In the genomic region with DNA sequence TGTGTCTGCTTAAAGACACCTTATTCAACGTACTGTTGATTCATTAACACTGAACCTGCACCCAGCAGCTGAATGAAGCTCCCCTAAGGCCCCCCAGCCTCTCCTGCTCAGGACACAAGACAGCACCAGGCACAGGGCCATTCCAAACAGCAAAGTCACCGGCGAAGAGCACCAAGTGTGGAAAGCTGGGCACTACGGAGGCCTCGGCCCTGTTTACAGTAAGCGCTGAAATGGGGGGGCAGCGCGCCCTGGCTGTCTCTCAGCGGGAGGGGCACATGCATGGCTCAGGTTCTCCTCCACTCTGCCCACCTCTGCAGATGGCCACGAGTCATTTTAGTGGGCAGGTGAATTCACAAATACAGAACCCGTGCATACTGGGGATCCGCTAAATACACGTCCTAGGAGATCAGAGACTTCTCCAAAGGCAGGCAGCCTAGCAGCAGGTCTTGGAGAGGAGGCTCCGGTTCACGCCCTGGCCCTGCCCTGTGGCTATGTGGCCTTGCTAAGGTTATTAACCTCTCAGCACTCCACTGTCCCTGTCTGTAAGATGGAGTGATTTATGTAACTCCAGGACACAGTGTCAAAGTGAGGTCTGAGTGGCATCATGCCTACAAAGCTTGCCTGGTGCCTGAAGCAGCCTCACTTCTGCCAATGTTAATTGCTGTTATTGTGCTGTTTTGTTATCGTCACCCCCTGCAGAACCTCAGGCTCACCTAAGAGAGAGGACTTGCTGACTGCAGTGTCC, we compare ENCODE assay signal across 18 cellular contexts.
DNase-seq lines count a peak whose midpoint lies in the region; ATAC-seq and TF ChIP-seq lines count a peak whose summit lies in the region.
"Had no signal": no experiment of that assay in that cellular context is flagged by ENCODE, and none has a peak within 500 bp of the region (broad histone marks: within the 10 kb centered on the region; RNA-seq: fewer than 3 reads in every experiment).

No MANE protein-coding gene starts in this region.

- H3K27me3 Mint-ChIP-seq in neural progenitor cell (ENCODE audit: insufficient read depth, low read depth): peaks cover 23% of the 10 kb centered on the region
- H3K27me3 Mint-ChIP-seq in endothelial cell (ENCODE audit: unreplicated experiment): peaks cover 1% of the 10 kb centered on the region

- H3K4me3 Mint-ChIP-seq in neural progenitor cell: no peak overlapping the region
- no peak overlapping the region for H3K4me3 Mint-ChIP-seq in endothelial cell (ENCODE audit: unreplicated experiment)
- H3K4me3 Mint-ChIP-seq: CD14-positive monocyte had no signal

- no peak overlapping the region for H3K27ac ChIP-seq in neural progenitor cell

- no peak overlapping the region for H3K9ac ChIP-seq in neural progenitor cell

- TF ChIP-seq CTCF in neural progenitor cell (IDR thresholded peaks at IDR 0.05) (no peak), endothelial cell (IDR thresholded peaks at IDR 0.05; ENCODE audit: unreplicated experiment) (no peak)

- no peaks in the 10 kb centered on the region for H3K27me3 ChIP-seq in neural progenitor cell
- H3K27me3 ChIP-seq: MG63 had no signal

- peaks cover 41% of the 10 kb centered on the region for H3K4me1 Mint-ChIP-seq in neural progenitor cell
- no peaks in the 10 kb centered on the region for H3K4me1 Mint-ChIP-seq in endothelial cell (ENCODE audit: unreplicated experiment)
- H3K4me1 Mint-ChIP-seq: CD14-positive monocyte had no signal

- no peaks in the 10 kb centered on the region for H3K79me2 ChIP-seq in neural progenitor cell (ENCODE audit: low read depth)

- H3F3A ChIP-seq in neural progenitor cell (ENCODE audit: low read depth): no peaks in the 10 kb centered on the region

- H3K4me3 ChIP-seq in neural progenitor cell: no peak overlapping the region
- H3K4me3 ChIP-seq: MG63 had no signal

- no peaks in the 10 kb centered on the region for H3K36me3 ChIP-seq in neural progenitor cell
- H3K36me3 ChIP-seq: MG63 had no signal

- H2AFZ ChIP-seq in neural progenitor cell (replicated peaks): no peak overlapping the region

- H3K36me3 Mint-ChIP-seq in neural progenitor cell: peaks cover 2% of the 10 kb centered on the region
- H3K36me3 Mint-ChIP-seq in endothelial cell (ENCODE audit: low read depth, unreplicated experiment): peaks cover 4% of the 10 kb centered on the region
- H3K36me3 Mint-ChIP-seq: CD14-positive monocyte had no signal

- no peak overlapping the region for H3K4me2 ChIP-seq in neural progenitor cell

- peak; percentile 35 for DNase-seq in activated CD8-positive, alpha-beta memory T cell treated with anti-CD3 and anti-CD28 coated beads for 24 hours
- DNase-seq in activated CD8-positive, alpha-beta memory T cell treated with anti-CD3 and anti-CD28 coated beads, Interleukin-2, amount 50 U/mL, for 48 hours: no peak
- DNase-seq in NCI-H1092 treated with DMSO at 0.1 percent for 48 hours (lab: John Stamatoyannopoulos, UW) (peak; percentile 37), ecto neural progenitor cell (ENCODE audit: low spot score) (peak; percentile 50), neural progenitor cell (ENCODE audit: low spot score) (no peak), HPDE6-E6E7 (ENCODE audit: extremely low spot score) (no peak), endothelial cell (ENCODE audit: low spot score) (no peak)
- DNase-seq: DMS153, HCEC 1CT, IMR-90, Karpas-422, MG63, NCI-H1930, NCI-H526, PC-3, SW 1271 had no signal

- H3K9me3 Mint-ChIP-seq in neural progenitor cell (peaks cover 13% of the 10 kb centered on the region), endothelial cell (ENCODE audit: unreplicated experiment) (no peaks in the 10 kb centered on the region)

- ATAC-seq in GM18498 (IDR thresholded peaks at IDR 0.05; ENCODE audit: unreplicated experiment): no peak
- ATAC-seq: PC-3 had no signal

- H3K9me3 ChIP-seq in neural progenitor cell (ENCODE audit: low read depth): no peaks in the 10 kb centered on the region
- H3K9me3 ChIP-seq: MG63 had no signal

- H3K27ac Mint-ChIP-seq in neural progenitor cell (peak overlapping the region; percentile 69), endothelial cell (ENCODE audit: unreplicated experiment) (no peak overlapping the region)

- H4K20me1 ChIP-seq in neural progenitor cell (ENCODE audit: low read depth): no peaks in the 10 kb centered on the region

- peaks cover 17% of the 10 kb centered on the region for H3K4me1 ChIP-seq in neural progenitor cell

Comparison
In these comparisons a context has a peak if more than half of its experiments do, and no peak if none do; other contexts are left out.
1. DNase-seq: peak in activated CD8-positive, alpha-beta memory T cell treated with anti-CD3 and anti-CD28 coated beads for 24 hours (single experiment), NCI-H1092 treated with DMSO at 0.1 percent for 48 hours (single experiment) and ecto neural progenitor cell (single experiment); none in activated CD8-positive, alpha-beta memory T cell treated with anti-CD3 and anti-CD28 coated beads, Interleukin-2, amount 50 U/mL, for 48 hours (single experiment), neural progenitor cell (single experiment), HPDE6-E6E7 (single experiment) and endothelial cell (single experiment).